22 cellular contexts compared by ENCODE assay signal in the genomic region with DNA sequence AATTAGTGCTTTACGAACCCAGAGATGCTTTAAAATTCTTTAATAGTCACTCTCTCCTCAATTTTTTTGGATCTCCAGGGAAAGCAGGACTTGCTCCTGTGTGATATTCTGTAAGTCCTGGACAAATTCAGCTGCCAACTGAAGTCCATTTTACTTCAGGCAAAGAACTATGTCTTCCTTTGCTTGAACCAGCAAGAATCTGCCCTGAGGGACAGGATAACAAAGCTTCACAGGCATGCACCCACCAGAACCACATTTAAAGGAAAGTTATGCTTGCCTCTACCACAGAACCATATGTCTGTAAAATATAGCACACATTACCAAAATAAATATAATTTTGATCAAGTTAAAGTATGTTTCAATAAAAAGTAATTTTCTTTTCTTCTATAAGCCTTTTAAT.
"Had no signal": no experiment of that assay in that cellular context is flagged by ENCODE, and none has a peak within 500 bp of the region (broad histone marks: within the 10 kb centered on the region; RNA-seq: fewer than 3 reads in every experiment).

No MANE protein-coding gene starts in this region.

- ATAC-seq: effector memory CD8-positive, alpha-beta T cell; left lobe of liver; naive thymus-derived CD4-positive, alpha-beta T cell; right lobe of liver; stimulated activated naive CD8-positive, alpha-beta T cell treated with anti-CD3 and anti-CD28 coated beads, Interleukin-15, amount 100 ng/mL, for 72 hours had no signal

- H3K4me3 ChIP-seq: gastrocnemius medialis, neural progenitor cell, right lobe of liver, smooth muscle cell, suprapubic skin, transverse colon, vagina had no signal

- DNase-seq: cortex of kidney; effector memory CD8-positive, alpha-beta T cell; erythroblast; gastrocnemius medialis; head of caudate nucleus; kidney; mesenchymal stem cell; midbrain; naive thymus-derived CD4-positive, alpha-beta T cell; right lobe of liver; stimulated activated CD4-positive, alpha-beta T cell treated with anti-CD3 and anti-CD28 coated beads, Interleukin-12 subunit alpha, Interleukin-12 subunit beta, amount 100 ng/mL, for 4 hours; stimulated activated CD4-positive, alpha-beta T cell treated with anti-CD3 and anti-CD28 coated beads, Interleukin-1b, Interleukin-23, amount 100 ng/mL, for 48 hours; stimulated activated CD4-positive, alpha-beta T cell treated with anti-CD3 and anti-CD28 coated beads, Interleukin-4, amount 100 ng/mL, for 1 hour; stimulated activated CD8-positive, alpha-beta memory T cell treated with anti-CD3 and anti-CD28 coated beads, Interleukin-4, amount 100 ng/mL, for 48 hours; stimulated activated naive CD4-positive, alpha-beta T cell; stimulated activated naive CD8-positive, alpha-beta T cell treated with anti-CD3 and anti-CD28 coated beads, Interleukin-15, amount 100 ng/mL, for 72 hours; transverse colon had no signal
